In the genomic region with DNA sequence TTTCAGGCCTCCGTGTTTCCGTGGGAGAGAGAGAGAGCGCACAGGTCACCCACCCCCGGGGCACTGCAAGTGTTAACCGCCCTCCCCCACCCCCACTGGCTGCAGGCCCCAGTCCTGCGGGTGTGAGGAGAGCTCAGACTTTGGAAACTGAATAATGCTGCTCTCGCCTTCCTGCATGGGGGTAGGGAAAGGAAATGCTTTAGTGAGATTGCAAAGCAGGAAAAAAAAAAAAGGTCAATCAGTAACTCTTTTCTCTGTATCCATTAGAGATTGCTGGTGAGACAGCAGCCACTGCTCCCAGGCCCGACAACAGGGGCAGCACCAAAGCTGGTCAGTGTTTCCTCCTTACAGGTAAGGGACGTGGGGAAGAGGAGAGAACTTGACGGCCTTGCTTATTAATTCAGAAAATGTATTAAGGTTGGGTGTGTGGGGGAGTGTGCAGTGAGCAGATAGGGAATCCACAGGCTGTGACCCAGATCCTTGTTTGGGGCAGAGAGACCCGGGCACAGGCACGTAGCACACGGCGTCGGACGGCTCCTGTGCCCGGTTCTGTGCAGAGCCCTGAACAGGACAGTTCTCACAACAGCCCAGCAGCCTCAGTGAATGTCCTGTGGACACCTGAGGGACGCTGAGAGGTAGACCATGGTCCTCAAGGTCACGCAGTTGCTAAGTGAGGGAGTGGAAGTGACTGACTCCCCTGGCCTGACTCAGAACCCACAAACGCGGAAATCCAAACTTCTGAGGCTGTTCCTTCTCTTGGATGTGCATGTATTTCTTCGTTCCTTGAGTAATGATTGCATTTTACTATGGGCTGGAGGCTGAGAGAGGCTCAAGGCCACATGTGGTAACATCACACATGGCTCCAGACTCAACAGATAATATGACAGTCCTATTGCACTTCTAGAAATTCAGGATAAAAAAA, we compare ENCODE assay signal across 30 cellular contexts.
DNase-seq lines count a peak whose midpoint lies in the region; ATAC-seq, FAIRE-seq and TF ChIP-seq lines count a peak whose summit lies in the region.
"Had no signal": no experiment of that assay in that cellular context is flagged by ENCODE, and none has a peak within 500 bp of the region (broad histone marks: within the 10 kb centered on the region; RNA-seq: fewer than 3 reads in every experiment).

No MANE protein-coding gene starts in this region.

- no peaks in the 10 kb centered on the region for H3K36me3 ChIP-seq in iPS-20b (ENCODE audit: insufficient read depth, low read depth, low read length)
- H3K36me3 ChIP-seq: heart right ventricle, prostate gland, upper lobe of left lung had no signal

- intact Hi-C loops in CD14-positive monocyte (cut with micrococcal nuclease): no loop called here

- H3K36me3 Mint-ChIP-seq in neural crest cell (ENCODE audit: low read depth) (peaks cover 3% of the 10 kb centered on the region), CD14-positive monocyte (no peaks in the 10 kb centered on the region)
- H3K36me3 Mint-ChIP-seq: activated CD8-positive, alpha-beta memory T cell treated with anti-CD3 and anti-CD28 coated beads, Interleukin-2, amount 10 ng/mL, durations not matched to agents 7 days and 5 days; activated naive CD8-positive, alpha-beta T cell; memory B cell had no signal

- H3K27me3 ChIP-seq in iPS-20b (ENCODE audit: insufficient read depth, low read length): peaks cover 46% of the 10 kb centered on the region

- TF ChIP-seq CTCF in neural crest cell (conservative IDR thresholded peaks at IDR 0.05): no peak
- TF ChIP-seq CTCF in CD14-positive monocyte (IDR thresholded peaks at IDR 0.05): no peak

- DNase-seq in ACHN (peak; percentile 55), RCC 7860 (ENCODE audit: low spot score) (peak; percentile 73), neural crest cell (ENCODE audit: low read depth, low spot score) (no peak), CD14-positive monocyte (ENCODE audit: low spot score) (no peak)
- DNase-seq: 8988T; activated CD4-positive, alpha-beta T cell treated with anti-CD3 and anti-CD28 coated beads for 48 hours; activated CD8-positive, alpha-beta memory T cell treated with anti-CD3 and anti-CD28 coated beads, Interleukin-2, amount 10 ng/mL, durations not matched to agents 7 days and 5 days; COR-L47; naive thymus-derived CD4-positive, alpha-beta T cell; NCI-H1048; NCI-H1930; NCI-H345; NCI-H82; PC-3; stimulated activated CD4-positive, alpha-beta T cell treated with anti-CD3 and anti-CD28 coated beads, Interleukin-4, amount 100 ng/mL, for 24 hours; upper lobe of left lung had no signal

- H3K4me1 Mint-ChIP-seq in neural crest cell: peaks cover 62% of the 10 kb centered on the region
- no peaks in the 10 kb centered on the region for H3K4me1 Mint-ChIP-seq in CD14-positive monocyte
- H3K4me1 Mint-ChIP-seq: B cell had no signal

- no peaks in the 10 kb centered on the region for H3K9me3 Mint-ChIP-seq in neural crest cell
- peaks cover 0 to 4% (median 0%) of the 10 kb centered on the region in 7 donors for H3K9me3 Mint-ChIP-seq in CD14-positive monocyte
- H3K9me3 Mint-ChIP-seq: activated T-helper 1 cell treated with anti-CD3 and anti-CD28 coated beads, Interleukin-12 subunit alpha, Interleukin-12 subunit beta, Interleukin-2, Interleukin-4 antibody, amounts not matched to agents 30 ng/mL and 10 ng/mL and 1 ng/mL, durations not matched to agents 14 hours and 24 hours and 36 hours; memory B cell; T-helper 1 cell treated with Interleukin-12 subunit alpha and Interleukin-12 subunit beta and Interleukin-4 antibody, amounts not matched to agents 30 μg/mL and 1 μg/mL, for 36 hours had no signal

- H3K4me3 Mint-ChIP-seq in neural crest cell (peak overlapping the region; percentile 35), CD14-positive monocyte (peak overlapping the region in 1 of 2 donors; percentile 67)
- H3K4me3 Mint-ChIP-seq: activated CD8-positive, alpha-beta memory T cell treated with anti-CD3 and anti-CD28 coated beads, Interleukin-2, amount 10 ng/mL, durations not matched to agents 7 days and 5 days; activated naive CD8-positive, alpha-beta T cell; activated T-helper 1 cell treated with anti-CD3 and anti-CD28 coated beads, Interleukin-12 subunit alpha, Interleukin-12 subunit beta, Interleukin-2, Interleukin-4 antibody, amounts not matched to agents 30 ng/mL and 10 ng/mL and 1 ng/mL, durations not matched to agents 14 hours and 24 hours and 36 hours; B cell; memory B cell; naive thymus-derived CD4-positive, alpha-beta T cell; T-helper 1 cell treated with Interleukin-12 subunit alpha and Interleukin-12 subunit beta and Interleukin-4 antibody, amounts not matched to agents 30 μg/mL and 1 μg/mL, for 36 hours had no signal

- H3K27ac Mint-ChIP-seq in neural crest cell (ENCODE audit: unreplicated experiment) (no peak overlapping the region), CD14-positive monocyte (peak overlapping the region in 2 of 7 donors; percentile 58 to 62)
- H3K27ac Mint-ChIP-seq: activated CD8-positive, alpha-beta memory T cell treated with anti-CD3 and anti-CD28 coated beads, Interleukin-2, amount 10 ng/mL, durations not matched to agents 7 days and 5 days; activated naive CD8-positive, alpha-beta T cell; activated T-helper 1 cell treated with anti-CD3 and anti-CD28 coated beads, Interleukin-12 subunit alpha, Interleukin-12 subunit beta, Interleukin-2, Interleukin-4 antibody, amounts not matched to agents 30 ng/mL and 10 ng/mL and 1 ng/mL, durations not matched to agents 14 hours and 24 hours and 36 hours; B cell; memory B cell; naive thymus-derived CD4-positive, alpha-beta T cell; T-helper 1 cell treated with Interleukin-12 subunit alpha and Interleukin-12 subunit beta and Interleukin-4 antibody, amounts not matched to agents 30 μg/mL and 1 μg/mL, for 36 hours had no signal

- no peaks in the 10 kb centered on the region for H3K9me3 ChIP-seq in iPS-20b (ENCODE audit: insufficient read depth, low read depth, low read length)
- H3K9me3 ChIP-seq: heart right ventricle, prostate gland, upper lobe of left lung had no signal

- H3K4me1 ChIP-seq in iPS-20b (ENCODE audit: insufficient read depth, low read length): peaks cover 20% of the 10 kb centered on the region; the same call in 1 of the 2 replicates
- H3K4me1 ChIP-seq: prostate gland, upper lobe of left lung had no signal

- ATAC-seq in HG02610 (IDR thresholded peaks at IDR 0.05; ENCODE audit: unreplicated experiment): no peak
- ATAC-seq in HG02759 (IDR thresholded peaks at IDR 0.05; ENCODE audit: unreplicated experiment): no peak
- ATAC-seq in GM21825 (IDR thresholded peaks at IDR 0.05; ENCODE audit: unreplicated experiment): no peak
- ATAC-seq: activated CD8-positive, alpha-beta memory T cell treated with anti-CD3 and anti-CD28 coated beads, Interleukin-2, amount 10 ng/mL, durations not matched to agents 7 days and 5 days; naive thymus-derived CD4-positive, alpha-beta T cell; PC-3 had no signal

- in situ Hi-C loops in ACHN (cut with HindIII; ENCODE audit: low pct_ligation_motif_present, low pct_unique_long_range_greater_than_20kb, low sequenced_read_pairs): no loop called here

- peak; percentile 79 for FAIRE-seq in RCC 7860 (lab: Jason Lieb, UNC)
- FAIRE-seq: keratinocyte had no signal

- H3K9ac ChIP-seq in iPS-20b (ENCODE audit: low read depth, low read length): peak overlapping the region; percentile 48; the same call in 1 of the 2 replicates
- H3K9ac ChIP-seq: KMS-11 had no signal

- H3K27ac ChIP-seq in iPS-20b (ENCODE audit: low read length): peak overlapping the region; percentile 45
- H3K27ac ChIP-seq: heart right ventricle, KMS-11, prostate gland, skin epidermis, upper lobe of left lung had no signal

- H3K27me3 Mint-ChIP-seq in neural crest cell (ENCODE audit: low read depth) (peaks cover 54% of the 10 kb centered on the region), CD14-positive monocyte (ENCODE audit: low read depth in 3 of 3) (peaks cover 44 to 72% (median 68%) of the 10 kb centered on the region in 3 donors)

- peak overlapping the region; percentile 33; the same call in 1 of the 2 replicates for H3K4me3 ChIP-seq in iPS-20b (ENCODE audit: low read length)
- H3K4me3 ChIP-seq: heart right ventricle, prostate gland, skin epidermis, upper lobe of left lung had no signal

Comparison
In these comparisons a context has a peak if more than half of its experiments do, and no peak if none do; other contexts are left out.
1. DNase-seq: peak in ACHN (single experiment) and RCC 7860 (single experiment); none in neural crest cell (single experiment) and CD14-positive monocyte (single experiment).